ENCODE assay signal across 15 cellular contexts in genomic region chr5:6403416-6403815, GRCh38. TPM values are rescaled to one million over a fixed set of nuclear protein-coding genes. Genes with fewer than 3 reads are reported as not detected.
DNase-seq lines count a peak whose midpoint lies in the region; ATAC-seq and TF ChIP-seq lines count a peak whose summit lies in the region.
"Had no signal": no experiment of that assay in that cellular context is flagged by ENCODE, and none has a peak within 500 bp of the region (broad histone marks: within the 10 kb centered on the region; RNA-seq: fewer than 3 reads in every experiment).

No MANE protein-coding gene starts in this region.

- H3K4me1 Mint-ChIP-seq in endodermal cell (peaks cover 8% of the 10 kb centered on the region), immature natural killer cell (no peaks in the 10 kb centered on the region)
- peaks cover 14% of the 10 kb centered on the region for H3K4me1 Mint-ChIP-seq in activated T-cell treated with anti-CD3 and anti-CD28 coated beads, Interleukin-2, amount 50 U/mL, for 72 hours (ENCODE audit: low read depth)
- H3K4me1 Mint-ChIP-seq: CD4-positive, CD25-positive, alpha-beta regulatory T cell had no signal

- no peaks in the 10 kb centered on the region for H3K36me3 ChIP-seq in right atrium auricular region
- no peaks in the 10 kb centered on the region for H3K36me3 ChIP-seq in endodermal cell (ENCODE audit: control insufficient read depth, insufficient read depth, low read length)
- no peaks in the 10 kb centered on the region for H3K36me3 ChIP-seq in vagina
- H3K36me3 ChIP-seq: BLaER1 treated with 17β-estradiol and CSF1 and Interleukin-3, amounts not matched to agents 10 nM and 100 nM had no signal

- H3K9ac ChIP-seq in endodermal cell (ENCODE audit: extremely low read depth, low read length, poor library complexity, severe bottlenecking): no peak overlapping the region
- H3K9ac ChIP-seq: BLaER1 treated with 17β-estradiol and CSF1 and Interleukin-3, amounts not matched to agents 10 nM and 100 nM had no signal

- intact Hi-C loops in cardiac septum (cut with DNase I): no loop called here
- intact Hi-C loops in vagina (cut with DNase I): no loop called here

- H3K27ac Mint-ChIP-seq in endodermal cell (no peak overlapping the region), immature natural killer cell (no peak overlapping the region)
- H3K27ac Mint-ChIP-seq in activated T-cell treated with anti-CD3 and anti-CD28 coated beads, Interleukin-2, amount 50 U/mL, for 72 hours: no peak overlapping the region
- H3K27ac Mint-ChIP-seq: CD4-positive, CD25-positive, alpha-beta regulatory T cell; GM23338 had no signal

- H3K4me3 Mint-ChIP-seq in endodermal cell (no peak overlapping the region), immature natural killer cell (no peak overlapping the region)
- no peak overlapping the region for H3K4me3 Mint-ChIP-seq in activated T-cell treated with anti-CD3 and anti-CD28 coated beads, Interleukin-2, amount 50 U/mL, for 72 hours
- H3K4me3 Mint-ChIP-seq: CD4-positive, CD25-positive, alpha-beta regulatory T cell; GM23338 had no signal

- no peak for TF ChIP-seq CTCF in right atrium auricular region (IDR thresholded peaks at IDR 0.05)
- TF ChIP-seq CTCF in endodermal cell (conservative IDR thresholded peaks at IDR 0.05): no peak
- TF ChIP-seq CTCF in vagina (IDR thresholded peaks at IDR 0.05): no peak

- DNase-seq in right atrium auricular region (ENCODE audit: low spot score) (peak; percentile 2), cardiac septum (ENCODE audit: low spot score) (no peak), NCI-H2029 treated with DMSO at 0.1 percent for 48 hours (lab: John Stamatoyannopoulos, UW) (peak; percentile 27), endodermal cell (peak; percentile 12), vagina (ENCODE audit: extremely low spot score in 2 of 2) (peak; percentile 14 to 56), SK-N-DZ (ENCODE audit: low spot score) (no peak), immature natural killer cell (no peak)
- no peak for DNase-seq in activated T-cell treated with anti-CD3 and anti-CD28 coated beads, Interleukin-2, amount 50 U/mL, for 72 hours
- DNase-seq: ACHN; CD4-positive, CD25-positive, alpha-beta regulatory T cell; DMS79; H7 had no signal

- 91 to 100% methylated on average over 1 to 3 of the region's 4 CpGs for WGBS in endodermal cell (ENCODE audit: insufficient coverage in 1 of 2, insufficient read length in 1 of 2), 2 experiments

- H3K4me1 ChIP-seq in right atrium auricular region (no peaks in the 10 kb centered on the region), endodermal cell (ENCODE audit: control insufficient read depth, insufficient read depth, low read length) (no peaks in the 10 kb centered on the region), vagina (no peaks in the 10 kb centered on the region)
- H3K4me1 ChIP-seq: BLaER1 treated with 17β-estradiol and CSF1 and Interleukin-3, amounts not matched to agents 10 nM and 100 nM had no signal

- H3K27me3 ChIP-seq in right atrium auricular region (no peaks in the 10 kb centered on the region), endodermal cell (ENCODE audit: control insufficient read depth, insufficient read depth, low read length, poor library complexity, severe bottlenecking) (peaks cover 16% of the 10 kb centered on the region), vagina (no peaks in the 10 kb centered on the region)
- H3K27me3 ChIP-seq: BLaER1 treated with 17β-estradiol and CSF1 and Interleukin-3, amounts not matched to agents 10 nM and 100 nM had no signal

- ATAC-seq in activated T-cell treated with anti-CD3 and anti-CD28 coated beads, Interleukin-2, amount 50 U/mL, for 72 hours (replicated peaks in 1 of 2): no peak
- ATAC-seq: GM23338 had no signal

- no peaks in the 10 kb centered on the region for H3K9me3 Mint-ChIP-seq in endodermal cell
- H3K9me3 Mint-ChIP-seq in activated T-cell treated with anti-CD3 and anti-CD28 coated beads, Interleukin-2, amount 50 U/mL, for 72 hours: no peaks in the 10 kb centered on the region
- H3K9me3 Mint-ChIP-seq in immature natural killer cell: no peaks in the 10 kb centered on the region

- no peak for TF ChIP-seq POLR2A in vagina (IDR thresholded peaks at IDR 0.05)

- H3K27ac ChIP-seq in right atrium auricular region (no peak overlapping the region), endodermal cell (ENCODE audit: low read depth, low read length) (no peak overlapping the region), vagina (no peak overlapping the region)
- H3K27ac ChIP-seq: BLaER1 treated with 17β-estradiol and CSF1 and Interleukin-3, amounts not matched to agents 10 nM and 100 nM had no signal

- H3K4me3 ChIP-seq in right atrium auricular region (no peak overlapping the region), endodermal cell (ENCODE audit: low read length) (no peak overlapping the region), vagina (no peak overlapping the region)
- H3K4me3 ChIP-seq: BLaER1 treated with 17β-estradiol and CSF1 and Interleukin-3, amounts not matched to agents 10 nM and 100 nM; GM23338 had no signal

- H3K36me3 Mint-ChIP-seq in endodermal cell (ENCODE audit: low read depth) (no peaks in the 10 kb centered on the region), immature natural killer cell (no peaks in the 10 kb centered on the region)
- H3K36me3 Mint-ChIP-seq in activated T-cell treated with anti-CD3 and anti-CD28 coated beads, Interleukin-2, amount 50 U/mL, for 72 hours (ENCODE audit: insufficient read depth in 2 of 2): no peaks in the 10 kb centered on the region
- H3K36me3 Mint-ChIP-seq: CD4-positive, CD25-positive, alpha-beta regulatory T cell had no signal

- H3K9me3 ChIP-seq in right atrium auricular region (no peaks in the 10 kb centered on the region), endodermal cell (ENCODE audit: control insufficient read depth, low read length) (no peaks in the 10 kb centered on the region), vagina (no peaks in the 10 kb centered on the region)
- H3K9me3 ChIP-seq: BLaER1 treated with 17β-estradiol and CSF1 and Interleukin-3, amounts not matched to agents 10 nM and 100 nM had no signal

- H3K27me3 Mint-ChIP-seq in endodermal cell (ENCODE audit: insufficient read depth): no peaks in the 10 kb centered on the region
- H3K27me3 Mint-ChIP-seq in activated T-cell treated with anti-CD3 and anti-CD28 coated beads, Interleukin-2, amount 50 U/mL, for 72 hours (ENCODE audit: low read depth): peaks cover 38% of the 10 kb centered on the region
- H3K27me3 Mint-ChIP-seq in immature natural killer cell (ENCODE audit: low read depth in 3 of 3): peaks cover 1 to 20% (median 5%) of the 10 kb centered on the region in 3 donors

RNA-seq across cellular contexts. Expression of gene MED10, which starts 25.1 kb away (rescaled TPM):
- total RNA-seq in right atrium auricular region (10 to 100 TPM; 14.2 to 17.4 TPM), cardiac septum (27.6 TPM), endodermal cell (10 to 100 TPM; 22.1 to 28.6 TPM), vagina (32.7 TPM)
- polyA plus RNA-seq in endodermal cell (2013, experiment 1 of 2): 32.9 TPM
- 28.4 TPM for polyA plus RNA-seq in endodermal cell (2013, experiment 2 of 2)
- total RNA-seq in activated T-cell treated with anti-CD3 and anti-CD28 coated beads, Interleukin-2, amount 50 U/mL, for 72 hours: 10 to 100 TPM; 77.0 to 82.6 TPM
- polyA plus RNA-seq in SK-N-DZ (2014; cell fraction: cytosol; rRNA removed): 13.5 and 13.8 TPM in 2 replicates
- 18.9 and 27.4 TPM in 2 replicates for polyA plus RNA-seq in SK-N-DZ (2014; cell fraction: nucleus; rRNA removed)
- polyA plus RNA-seq in immature natural killer cell: 100 to 1,000 TPM; 115 to 161 (median 116) TPM

RNA-seq across cellular contexts. Expression of gene UBE2QL1, which starts 45.2 kb away (rescaled TPM):
- total RNA-seq in right atrium auricular region (10 to 100 TPM in 1 of 2 donors, 1 to 10 TPM in 1; 9.1 to 10.8 TPM), cardiac septum (13.1 TPM), endodermal cell (under 1 TPM in 1 of 2 donors, not detected in 1; 0.11 TPM), vagina (2.5 TPM)
- polyA plus RNA-seq in endodermal cell (2013, experiment 1 of 2): 5.6 TPM
- polyA plus RNA-seq in endodermal cell (2013, experiment 2 of 2): 5.7 TPM
- total RNA-seq in activated T-cell treated with anti-CD3 and anti-CD28 coated beads, Interleukin-2, amount 50 U/mL, for 72 hours: under 1 TPM; 0.19 to 0.28 TPM
- polyA plus RNA-seq in SK-N-DZ (2014; cell fraction: cytosol; rRNA removed): 8.3 and 12.9 TPM in 2 replicates
- polyA plus RNA-seq in SK-N-DZ (2014; cell fraction: nucleus; rRNA removed): 3.9 and 4.0 TPM in 2 replicates
- not detected for polyA plus RNA-seq in immature natural killer cell
- total RNA-seq: CD4-positive, CD25-positive, alpha-beta regulatory T cell; IMR-90 had no signal
- polyA plus RNA-seq: CD4-positive, CD25-positive, alpha-beta regulatory T cell; IMR-90 had no signal

Comparison
In these comparisons a context has a peak if more than half of its experiments do, and no peak if none do; other contexts are left out.
1. DNase-seq: peak in right atrium auricular region (single experiment), NCI-H2029 treated with DMSO at 0.1 percent for 48 hours (single experiment), endodermal cell (single experiment) and vagina (2 of 2); none in cardiac septum (single experiment), activated T-cell treated with anti-CD3 and anti-CD28 coated beads, Interleukin-2, amount 50 U/mL, for 72 hours (0 of 2), SK-N-DZ (single experiment) and immature natural killer cell (0 of 3).